In genomic region chr12:58540480-58541299, GRCh38 we compare ENCODE assay signal across 8 cellular contexts.
DNase-seq lines count a peak whose midpoint lies in the region; ATAC-seq lines count a peak whose summit lies in the region.

No MANE protein-coding gene starts in this region.

- intact Hi-C loops in activated CD4-positive, alpha-beta memory T cell treated with anti-CD3 and anti-CD28 coated beads for 36 hours (cut with micrococcal nuclease), result no loop called here
- intact Hi-C loops in head of caudate nucleus (cut with DNase I) (no loop called here), posterior cingulate gyrus (cut with DNase I) (loop anchor here (2.0 kb wide), 2 partner anchors 546 to 610 kb away; no protein-coding TSS in a partner anchor)

- no peaks in the 10 kb centered on the region for H3K27me3 Mint-ChIP-seq in activated CD4-positive, alpha-beta memory T cell treated with anti-CD3 and anti-CD28 coated beads for 36 hours

- POLR2A ChIA-PET in activated CD4-positive, alpha-beta memory T cell treated with anti-CD3 and anti-CD28 coated beads for 36 hours (lab: Charles Lee), result no interaction called here

- peak; percentile 5 for DNase-seq in stimulated activated CD4-positive, alpha-beta T cell treated with anti-CD3 and anti-CD28 coated beads, Interleukin-1b, Interleukin-23, amount 100 ng/mL, for 48 hours
- DNase-seq in stimulated activated CD4-positive, alpha-beta T cell treated with anti-CD3 and anti-CD28 coated beads, Interleukin-2, amount 100 ng/mL, for 48 hours, result no peak
- DNase-seq in NCI-H2196 (lab: John Stamatoyannopoulos, UW; ENCODE audit: unreplicated experiment) (peak; percentile 87), head of caudate nucleus (peak; percentile 48 to 87 (median 76)), posterior cingulate gyrus (peak; percentile 48 to 96 (median 72)), activated T-cell treated with anti-CD3 and anti-CD28 coated beads for 4 hours (no peak)
- peak; percentile 39 for DNase-seq in activated CD4-positive, alpha-beta memory T cell treated with anti-CD3 and anti-CD28 coated beads for 36 hours

- H3K9me3 Mint-ChIP-seq in activated CD4-positive, alpha-beta memory T cell treated with anti-CD3 and anti-CD28 coated beads for 36 hours, result no peaks in the 10 kb centered on the region

- H3K4me1 Mint-ChIP-seq in activated CD4-positive, alpha-beta memory T cell treated with anti-CD3 and anti-CD28 coated beads for 36 hours (ENCODE audit: low read depth), result no peaks in the 10 kb centered on the region

- peak; percentile 62 for ATAC-seq in HG03045 (IDR thresholded peaks at IDR 0.05; ENCODE audit: unreplicated experiment)

- no peak overlapping the region for H3K4me3 Mint-ChIP-seq in activated CD4-positive, alpha-beta memory T cell treated with anti-CD3 and anti-CD28 coated beads for 36 hours

- CTCF ChIA-PET in activated CD4-positive, alpha-beta memory T cell treated with anti-CD3 and anti-CD28 coated beads for 36 hours (lab: Charles Lee), result interaction anchor here (0.6 to 1.6 kb wide), 2 partner anchors 610 to 620 kb away, joined by 3 to 5 read pairs; no protein-coding TSS in a partner anchor

- no peaks in the 10 kb centered on the region for H3K36me3 Mint-ChIP-seq in activated CD4-positive, alpha-beta memory T cell treated with anti-CD3 and anti-CD28 coated beads for 36 hours

- H3K27ac Mint-ChIP-seq in activated CD4-positive, alpha-beta memory T cell treated with anti-CD3 and anti-CD28 coated beads for 36 hours, result no peak overlapping the region

Comparison
In these comparisons a context has a peak if more than half of its experiments do, and no peak if none do; other contexts are left out.
1. DNase-seq: peak in stimulated activated CD4-positive, alpha-beta T cell treated with anti-CD3 and anti-CD28 coated beads, Interleukin-1b, Interleukin-23, amount 100 ng/mL, for 48 hours (single experiment), NCI-H2196 (single experiment), activated CD4-positive, alpha-beta memory T cell treated with anti-CD3 and anti-CD28 coated beads for 36 hours (single experiment), head of caudate nucleus (42 of 42) and posterior cingulate gyrus (10 of 10); none in stimulated activated CD4-positive, alpha-beta T cell treated with anti-CD3 and anti-CD28 coated beads, Interleukin-2, amount 100 ng/mL, for 48 hours (0 of 2) and activated T-cell treated with anti-CD3 and anti-CD28 coated beads for 4 hours (single experiment).